Comparison of ENCODE assay signal across 12 cellular contexts in genomic region chr19:38565686-38566105, GRCh38. TPM values are rescaled to one million over a fixed set of nuclear protein-coding genes. Genes with fewer than 3 reads are reported as not detected.
DNase-seq lines count a peak whose midpoint lies in the region; ATAC-seq and TF ChIP-seq lines count a peak whose summit lies in the region.
"Had no signal": no experiment of that assay in that cellular context is flagged by ENCODE, and none has a peak within 500 bp of the region (broad histone marks: within the 10 kb centered on the region; RNA-seq: fewer than 3 reads in every experiment).

No MANE protein-coding gene starts in this region.

- POLR2A ChIA-PET in activated CD4-positive, alpha-beta T cell treated with anti-CD3 and anti-CD28 coated beads for 36 hours (lab: Charles Lee): no interaction called here

- H3K4me1 Mint-ChIP-seq in activated CD4-positive, alpha-beta T cell treated with anti-CD3 and anti-CD28 coated beads for 36 hours: peaks cover 14% of the 10 kb centered on the region
- peaks cover 31% of the 10 kb centered on the region for H3K4me1 Mint-ChIP-seq in dendritic cell treated with granulocyte-macrophage colony-stimulating factor and Interleukin-4, amounts not matched to agents 40 ng/mL and 50 ng/mL, for 4 days (ENCODE audit: low read depth)

- TF ChIP-seq CTCF in spleen (IDR thresholded peaks at IDR 0.05 in 8 of 11, conservative IDR thresholded peaks at IDR 0.05 in 3 of 11) (no peak), psoas muscle (IDR thresholded peaks at IDR 0.05) (no peak)

- DNase-seq in activated CD4-positive, alpha-beta T cell treated with anti-CD3 and anti-CD28 coated beads for 36 hours: no peak
- no peak for DNase-seq in activated CD4-positive, alpha-beta T cell treated with anti-CD3 and anti-CD28 coated beads for 4 hours
- DNase-seq in spleen (no peak), psoas muscle (no peak), cerebellum (ENCODE audit: low spot score) (no peak)
- DNase-seq: GDM1; Kasumi-1; kidney; stimulated activated CD4-positive, alpha-beta T cell treated with anti-CD3 and anti-CD28 coated beads, Interleukin-1b, Interleukin-23, amount 100 ng/mL, for 48 hours had no signal

- peak overlapping the region; percentile 60; the same call in 1 of the 2 replicates for H3K9ac ChIP-seq in HUES64 (ENCODE audit: low read depth, low read length)

- TF ChIP-seq POLR2A in spleen (IDR thresholded peaks at IDR 0.05): no peak

- intact Hi-C loops in activated CD4-positive, alpha-beta T cell treated with anti-CD3 and anti-CD28 coated beads for 36 hours (cut with DNase I, micrococcal nuclease): no loop called here
- intact Hi-C loops in dendritic cell treated with granulocyte-macrophage colony-stimulating factor and Interleukin-4, amounts not matched to agents 40 ng/mL and 50 ng/mL, for 4 days (cut with micrococcal nuclease): loop anchor here (10.0 kb wide), 1 partner anchor 49 kb away; the partner anchor contains the start of genes EIF3K and MAP4K1
- intact Hi-C loops in spleen (cut with DNase I; ENCODE audit: low total_unique reads): no loop called here
- intact Hi-C loops in psoas muscle (cut with DNase I): no loop called here

- H3K36me3 Mint-ChIP-seq in activated CD4-positive, alpha-beta T cell treated with anti-CD3 and anti-CD28 coated beads for 36 hours (ENCODE audit: low read depth): no peaks in the 10 kb centered on the region
- peaks cover 24% of the 10 kb centered on the region for H3K36me3 Mint-ChIP-seq in dendritic cell treated with granulocyte-macrophage colony-stimulating factor and Interleukin-4, amounts not matched to agents 40 ng/mL and 50 ng/mL, for 4 days (ENCODE audit: low read depth)

- H3K27ac Mint-ChIP-seq in activated CD4-positive, alpha-beta T cell treated with anti-CD3 and anti-CD28 coated beads for 36 hours: no peak overlapping the region
- H3K27ac Mint-ChIP-seq in dendritic cell treated with granulocyte-macrophage colony-stimulating factor and Interleukin-4, amounts not matched to agents 40 ng/mL and 50 ng/mL, for 4 days: peak overlapping the region; percentile 72

- WGBS in HUES64: 77% methylated on average over 22 of the region's 22 CpGs
- WGBS in spleen, 5 donors: 48 to 56% (median 53%) methylated on average over 22 of the region's 22 CpGs
- WGBS in psoas muscle, 3 donors: 80 to 88% (median 85%) methylated on average over 22 of the region's 22 CpGs

- H3K4me3 ChIP-seq in HUES64 (ENCODE audit: low read length) (peak overlapping the region; percentile 35), spleen (peak overlapping the region in 7 of 8 donors; percentile 23 to 72 (median 38)), psoas muscle (no peak overlapping the region)

- no peak for ATAC-seq in activated CD4-positive, alpha-beta T cell treated with anti-CD3 and anti-CD28 coated beads for 36 hours
- ATAC-seq in psoas muscle (no peak), HG03571 (IDR thresholded peaks at IDR 0.05; ENCODE audit: unreplicated experiment) (no peak)

- CTCF ChIA-PET in activated CD4-positive, alpha-beta T cell treated with anti-CD3 and anti-CD28 coated beads for 36 hours (lab: Charles Lee): interaction anchor here (0.9 kb wide), 1 partner anchor 141 kb away, joined by 3 read pairs; no protein-coding TSS in a partner anchor

- H3K27me3 ChIP-seq in HUES64 (ENCODE audit: insufficient read depth, low read length) (peaks cover 22% of the 10 kb centered on the region), spleen (replicated peaks in 1 of 7) (peaks cover 0 to 51% (median 19%) of the 10 kb centered on the region in 7 donors), psoas muscle (ENCODE audit: insufficient read depth in 3 of 3, low read length in 2 of 3) (no peaks in the 10 kb centered on the region)

- H3K36me3 ChIP-seq in HUES64 (ENCODE audit: insufficient read depth, low read length): peaks cover 19% of the 10 kb centered on the region; the same call in 1 of the 2 replicates
- no peaks in the 10 kb centered on the region for H3K36me3 ChIP-seq in spleen
- peaks cover 3 to 97% of the 10 kb centered on the region in 2 donors for H3K36me3 ChIP-seq in psoas muscle (ENCODE audit: insufficient read depth in 1 of 2, low read depth in 1 of 2)

- peaks cover 7% of the 10 kb centered on the region for H3K27me3 Mint-ChIP-seq in activated CD4-positive, alpha-beta T cell treated with anti-CD3 and anti-CD28 coated beads for 36 hours
- peaks cover 48% of the 10 kb centered on the region for H3K27me3 Mint-ChIP-seq in dendritic cell treated with granulocyte-macrophage colony-stimulating factor and Interleukin-4, amounts not matched to agents 40 ng/mL and 50 ng/mL, for 4 days

- H3K27ac ChIP-seq in HUES64 (ENCODE audit: low read depth, low read length) (no peak overlapping the region), spleen (peak overlapping the region in 2 of 8 donors; percentile 28 to 46), psoas muscle (no peak overlapping the region)

- H3K9me3 Mint-ChIP-seq in activated CD4-positive, alpha-beta T cell treated with anti-CD3 and anti-CD28 coated beads for 36 hours (ENCODE audit: low read depth): no peaks in the 10 kb centered on the region
- no peaks in the 10 kb centered on the region for H3K9me3 Mint-ChIP-seq in dendritic cell treated with granulocyte-macrophage colony-stimulating factor and Interleukin-4, amounts not matched to agents 40 ng/mL and 50 ng/mL, for 4 days

- H3K4me1 ChIP-seq in HUES64 (ENCODE audit: insufficient read depth, low read length): no peaks in the 10 kb centered on the region
- H3K4me1 ChIP-seq in spleen: peaks cover 0 to 38% (median 10%) of the 10 kb centered on the region in 6 donors
- no peaks in the 10 kb centered on the region for H3K4me1 ChIP-seq in psoas muscle

- no peaks in the 10 kb centered on the region for H3K9me3 ChIP-seq in HUES64 (ENCODE audit: insufficient read depth, low read depth, low read length)
- H3K9me3 ChIP-seq in spleen: no peaks in the 10 kb centered on the region
- H3K9me3 ChIP-seq in psoas muscle: no peaks in the 10 kb centered on the region

- peak overlapping the region; percentile 38 for H3K4me3 Mint-ChIP-seq in activated CD4-positive, alpha-beta T cell treated with anti-CD3 and anti-CD28 coated beads for 36 hours
- peak overlapping the region; percentile 72 for H3K4me3 Mint-ChIP-seq in dendritic cell treated with granulocyte-macrophage colony-stimulating factor and Interleukin-4, amounts not matched to agents 40 ng/mL and 50 ng/mL, for 4 days

RNA-seq across cellular contexts. Expression of gene MAP4K1, which starts 52.1 kb away (rescaled TPM):
- total RNA-seq in activated CD4-positive, alpha-beta T cell treated with anti-CD3 and anti-CD28 coated beads for 36 hours: 100 to 1,000 TPM; 195 to 198 TPM
- 8.3 TPM for polyA plus RNA-seq in HUES64 (2013, experiment 1 of 2)
- polyA plus RNA-seq in HUES64 (2013, experiment 2 of 2): 2.9 TPM
- total RNA-seq in spleen (100 to 1,000 TPM in 4 of 7 donors, 10 to 100 TPM in 3; 58.2 to 163 (median 122) TPM), psoas muscle (1 to 10 TPM in 3 of 4 donors, under 1 TPM in 1; 0.67 to 1.4 (median 1.2) TPM), cerebellum (0.27 TPM)
- polyA plus RNA-seq in spleen (100 to 1,000 TPM in 2 of 3 donors, 10 to 100 TPM in 1; 81.3 to 161 (median 153) TPM), psoas muscle (under 1 TPM; 0.36 to 0.68 (median 0.64) TPM)

RNA-seq across cellular contexts. Expression of gene EIF3K, which starts 53.3 kb away (rescaled TPM):
- 100 to 1,000 TPM; 269 to 297 TPM for total RNA-seq in activated CD4-positive, alpha-beta T cell treated with anti-CD3 and anti-CD28 coated beads for 36 hours
- polyA plus RNA-seq in HUES64 (2013, experiment 1 of 2): 281 TPM
- 288 TPM for polyA plus RNA-seq in HUES64 (2013, experiment 2 of 2)
- total RNA-seq in spleen (100 to 1,000 TPM; 232 to 538 (median 244) TPM), psoas muscle (100 to 1,000 TPM; 367 to 549 (median 436) TPM), cerebellum (98.1 TPM)
- polyA plus RNA-seq in spleen (100 to 1,000 TPM; 276 to 365 (median 328) TPM), psoas muscle (100 to 1,000 TPM; 422 to 984 (median 637) TPM)

Comparison
In these comparisons a context has a peak if more than half of its experiments do, and no peak if none do; other contexts are left out.
1. RNA of gene MAP4K1, which starts 52.1 kb away (total RNA-seq): 195 to 198 TPM in activated CD4-positive, alpha-beta T cell treated with anti-CD3 and anti-CD28 coated beads for 36 hours and 58.2 to 163 TPM in spleen; 0.67 to 1.4 TPM in psoas muscle and 0.27 TPM in cerebellum (single experiment); every median in the first group is over 10 times any median in the second.